7 cellular contexts compared by ENCODE assay signal in the genomic region with DNA sequence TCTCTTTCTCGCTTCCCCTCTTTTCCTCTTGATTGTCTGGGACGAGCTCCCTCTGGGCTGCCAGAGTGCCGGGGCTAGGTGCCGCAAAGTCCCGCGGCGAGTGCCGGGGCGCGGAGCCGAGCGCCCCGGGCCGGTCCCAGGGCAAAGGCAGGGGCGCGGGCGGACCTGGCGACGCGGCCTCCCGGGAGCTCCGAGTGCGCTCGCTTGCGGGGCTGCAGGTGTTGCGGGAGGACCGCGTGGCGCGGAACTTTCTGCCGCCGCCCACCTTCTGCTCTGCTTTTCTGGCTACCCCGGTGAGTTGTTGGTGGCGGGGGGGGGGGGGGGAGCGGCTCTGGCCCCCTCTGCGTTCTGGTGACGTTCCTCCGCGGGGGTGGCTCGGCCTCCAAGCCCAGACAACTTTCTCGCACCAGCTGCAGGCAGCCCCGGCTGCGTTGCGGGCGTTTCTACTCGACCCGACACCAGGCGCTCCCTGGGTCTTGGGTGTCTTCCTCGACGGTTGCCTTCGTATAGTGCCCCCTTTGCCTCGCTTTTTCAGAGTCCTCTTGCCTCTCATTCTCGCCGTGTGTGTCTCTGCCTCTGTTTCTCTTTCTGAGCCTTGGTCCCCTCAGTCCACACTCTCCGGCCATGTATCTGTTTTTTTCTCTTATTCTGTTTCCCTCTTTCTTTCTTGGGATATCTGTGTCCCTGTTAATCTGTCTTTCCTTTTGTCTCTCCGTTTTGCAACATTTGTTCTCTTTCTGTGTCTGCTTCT. TPM values are rescaled to one million over a fixed set of nuclear protein-coding genes. Genes with fewer than 3 reads are reported as not detected.
A peak's percentile ranks its signal among the peaks of the same experiment; 100 is the strongest.
DNase-seq lines count a peak whose midpoint lies in the region; ATAC-seq and TF ChIP-seq lines count a peak whose summit lies in the region.

No MANE protein-coding gene starts in this region.

- H3K4me1 ChIP-seq in HUES6 (ENCODE audit: control insufficient read depth, insufficient read depth, low read length): peaks cover 13% of the 10 kb centered on the region; the same call in 1 of the 2 replicates
- H3K4me1 ChIP-seq in sigmoid colon: peaks cover 0 to 26% (median 14%) of the 10 kb centered on the region in 4 donors

- DNase-seq in T-helper 17 cell (no peak), sigmoid colon (no peak), SIG-M5 (lab: John Stamatoyannopoulos, UW) (no peak)
- DNase-seq in stimulated activated CD8-positive, alpha-beta memory T cell treated with anti-CD3 and anti-CD28 coated beads, Interleukin-4, amount 100 ng/mL, for 48 hours: no peak

- H3K4me3 ChIP-seq in HUES6 (ENCODE audit: low read depth, low read length) (peak overlapping the region; percentile 74), iPS-11a (ENCODE audit: low read depth, low read length) (peak overlapping the region; percentile 51), sigmoid colon (peak overlapping the region in 3 of 4 donors; percentile 20 to 47 (median 46))

- peak overlapping the region; percentile 72 for H3K9ac ChIP-seq in HUES6 (ENCODE audit: low read length)

- WGBS in sigmoid colon, 2 donors: 3 to 4% methylated on average over 56 of the region's 56 CpGs

- peaks cover 4% of the 10 kb centered on the region for H3K36me3 Mint-ChIP-seq in T-helper 17 cell (ENCODE audit: low read depth)

- ATAC-seq in T-helper 17 cell: no peak
- ATAC-seq in GM18868 (IDR thresholded peaks at IDR 0.05; ENCODE audit: unreplicated experiment): no peak

- TF ChIP-seq POLR2A in sigmoid colon (IDR thresholded peaks at IDR 0.05): no peak

- no peak overlapping the region for H3K27ac Mint-ChIP-seq in T-helper 17 cell

- H3K4me3 Mint-ChIP-seq in T-helper 17 cell: peak overlapping the region; percentile 33

- H3K36me3 ChIP-seq in HUES6 (ENCODE audit: control insufficient read depth, insufficient read depth, low read length) (no peaks in the 10 kb centered on the region), sigmoid colon (no peaks in the 10 kb centered on the region)

- TF ChIP-seq EP300 in sigmoid colon (IDR thresholded peaks at IDR 0.05): no peak

- peaks cover 7% of the 10 kb centered on the region for H3K27me3 Mint-ChIP-seq in T-helper 17 cell

- intact Hi-C loops in sigmoid colon (cut with DNase I): no loop called here

- H3K27me3 ChIP-seq in HUES6 (ENCODE audit: control insufficient read depth, insufficient read depth, low read length) (peaks cover 29% of the 10 kb centered on the region), sigmoid colon (peaks cover 0 to 46% (median 18%) of the 10 kb centered on the region in 3 donors)

- TF ChIP-seq CTCF in sigmoid colon (IDR thresholded peaks at IDR 0.05): no peak

- no peaks in the 10 kb centered on the region for H3K4me1 Mint-ChIP-seq in T-helper 17 cell

- H3K9me3 ChIP-seq in HUES6 (ENCODE audit: control insufficient read depth, insufficient read depth, low read depth, low read length) (no peaks in the 10 kb centered on the region), T-helper 17 cell (ENCODE audit: control insufficient read depth, low read length, poor library complexity, severe bottlenecking) (no peaks in the 10 kb centered on the region), sigmoid colon (no peaks in the 10 kb centered on the region)

- H3K27ac ChIP-seq in HUES6 (ENCODE audit: low read depth, low read length) (no peak overlapping the region), sigmoid colon (no peak overlapping the region)

RNA-seq across cellular contexts. Expression of a gene that starts 0.8 kb away (rescaled TPM):
- total RNA-seq in T-helper 17 cell (not detected), sigmoid colon (1 to 10 TPM in 2 of 4 donors, under 1 TPM in 2; 0.81 to 2.5 (median 1.3) TPM)
- under 1 TPM in 2 of 3 donors, not detected in 1; under 0.01 to 0.25 TPM for polyA plus RNA-seq in sigmoid colon
